Comparison of ENCODE assay signal across 19 cellular contexts in genomic region chr4:141891260-141892120, GRCh38.
A peak's percentile ranks its signal among the peaks of the same experiment; 100 is the strongest.
DNase-seq lines count a peak whose midpoint lies in the region; ATAC-seq and TF ChIP-seq lines count a peak whose summit lies in the region.
"Had no signal": no experiment of that assay in that cellular context is flagged by ENCODE, and none has a peak within 500 bp of the region (broad histone marks: within the 10 kb centered on the region; RNA-seq: fewer than 3 reads in every experiment).

No MANE protein-coding gene starts in this region.

- H3K4me1 ChIP-seq in cardiac muscle cell (ENCODE audit: low read depth), result peaks cover 20% of the 10 kb centered on the region
- no peaks in the 10 kb centered on the region for H3K4me1 ChIP-seq in heart right ventricle
- peaks cover 3% of the 10 kb centered on the region for H3K4me1 ChIP-seq in mesendoderm (ENCODE audit: control insufficient read depth, low read depth, low read length)
- H3K4me1 ChIP-seq: BLaER1 treated with 17β-estradiol and CSF1 and Interleukin-3, amounts not matched to agents 10 nM and 100 nM; HAP-1 had no signal

- POLR2A ChIA-PET in WTC11 (lab: Charles Lee), result no interaction called here

- no peak overlapping the region for H3K56ac ChIP-seq in mesendoderm (ENCODE audit: low read length)

- peaks cover 18% of the 10 kb centered on the region for H3K4me1 Mint-ChIP-seq in WTC11
- H3K4me1 Mint-ChIP-seq: B cell had no signal

- peak overlapping the region; percentile 15; the same call in 1 of the 2 replicates for H3K27ac Mint-ChIP-seq in WTC11
- H3K27ac Mint-ChIP-seq: B cell; CD8-positive, alpha-beta T cell had no signal

- no peak overlapping the region for H2AK5ac ChIP-seq in mesendoderm (ENCODE audit: low read length)

- H3K79me1 ChIP-seq in mesendoderm (ENCODE audit: low read length), result no peaks in the 10 kb centered on the region

- no peak overlapping the region for H4K8ac ChIP-seq in mesendoderm (ENCODE audit: low read depth, low read length)

- H3K27me3 ChIP-seq in cardiac muscle cell, result no peaks in the 10 kb centered on the region
- no peaks in the 10 kb centered on the region for H3K27me3 ChIP-seq in heart right ventricle
- no peaks in the 10 kb centered on the region for H3K27me3 ChIP-seq in mesendoderm (ENCODE audit: insufficient read depth, low read length, poor library complexity)
- H3K27me3 ChIP-seq: BLaER1 treated with 17β-estradiol and CSF1 and Interleukin-3, amounts not matched to agents 10 nM and 100 nM had no signal

- CTCF ChIA-PET in WTC11 (lab: Charles Lee), result no interaction called here

- no peaks in the 10 kb centered on the region for H3K9me3 Mint-ChIP-seq in WTC11
- H3K9me3 Mint-ChIP-seq: CD8-positive, alpha-beta T cell had no signal

- H3K9me3 ChIP-seq in cardiac muscle cell (ENCODE audit: low read depth), result no peaks in the 10 kb centered on the region
- H3K9me3 ChIP-seq in heart right ventricle, result no peaks in the 10 kb centered on the region
- H3K9me3 ChIP-seq: HAP-1 had no signal

- H2BK15ac ChIP-seq in mesendoderm (replicated peaks; ENCODE audit: low read depth), result no peak overlapping the region

- no peak overlapping the region for H3K4me3 Mint-ChIP-seq in WTC11
- H3K4me3 Mint-ChIP-seq: B cell; CD8-positive, alpha-beta T cell had no signal

- H3K36me3 ChIP-seq in cardiac muscle cell (no peaks in the 10 kb centered on the region), heart right ventricle (no peaks in the 10 kb centered on the region), mesendoderm (ENCODE audit: control insufficient read depth, insufficient read depth, low read length) (no peaks in the 10 kb centered on the region)
- H3K36me3 ChIP-seq: BLaER1 treated with 17β-estradiol and CSF1 and Interleukin-3, amounts not matched to agents 10 nM and 100 nM; HAP-1 had no signal

- TF ChIP-seq CTCF in cardiac muscle cell (IDR thresholded peaks at IDR 0.05; ENCODE audit: low read depth, low read length) (no peak), heart right ventricle (IDR thresholded peaks at IDR 0.05) (no peak), WTC11 (IDR thresholded peaks at IDR 0.05) (no peak)

- H4K5ac ChIP-seq in mesendoderm (ENCODE audit: low read length), result no peak overlapping the region

- H3K79me2 ChIP-seq in mesendoderm (ENCODE audit: control insufficient read depth, insufficient read depth, low read length), result no peaks in the 10 kb centered on the region

- H3K27me3 Mint-ChIP-seq in WTC11 (ENCODE audit: low read depth), result no peaks in the 10 kb centered on the region
- H3K27me3 Mint-ChIP-seq: B cell had no signal

- H3K4me3 ChIP-seq in cardiac muscle cell (no peak overlapping the region), heart right ventricle (no peak overlapping the region), mesendoderm (ENCODE audit: low read length) (no peak overlapping the region)
- H3K4me3 ChIP-seq: BLaER1 treated with 17β-estradiol and CSF1 and Interleukin-3, amounts not matched to agents 10 nM and 100 nM; GM23248; HAP-1 had no signal

- no peak overlapping the region for H2BK120ac ChIP-seq in mesendoderm (ENCODE audit: low read depth, low read length)

- H3K4ac ChIP-seq in mesendoderm (ENCODE audit: low read depth, low read length), result no peak overlapping the region

- H2BK5ac ChIP-seq in mesendoderm (ENCODE audit: low read length), result no peak overlapping the region

- H3K18ac ChIP-seq in mesendoderm (ENCODE audit: low read length), result peak overlapping the region; percentile 75

- H3K27ac ChIP-seq in cardiac muscle cell (peak overlapping the region; percentile 72), heart right ventricle (no peak overlapping the region), mesendoderm (ENCODE audit: low read depth, low read length) (no peak overlapping the region)
- H3K27ac ChIP-seq: BLaER1 treated with 17β-estradiol and CSF1 and Interleukin-3, amounts not matched to agents 10 nM and 100 nM; GM23248 had no signal

- no peak overlapping the region for H3K23ac ChIP-seq in mesendoderm (ENCODE audit: low read length)

- no peak overlapping the region for H3K9ac ChIP-seq in mesendoderm (ENCODE audit: low read length)
- H3K9ac ChIP-seq: BLaER1 treated with 17β-estradiol and CSF1 and Interleukin-3, amounts not matched to agents 10 nM and 100 nM; GM23248 had no signal

- H3K4me2 ChIP-seq in mesendoderm (ENCODE audit: low read length), result no peak overlapping the region
- H3K4me2 ChIP-seq: BLaER1 treated with 17β-estradiol and CSF1 and Interleukin-3, amounts not matched to agents 10 nM and 100 nM had no signal

- ATAC-seq in heart right ventricle (no peak), WTC11 (peak; percentile 57), HG02642 (IDR thresholded peaks at IDR 0.05; ENCODE audit: poor library complexity, unreplicated experiment) (no peak)
- ATAC-seq: CD8-positive, alpha-beta T cell had no signal

- no peaks in the 10 kb centered on the region for H3K36me3 Mint-ChIP-seq in WTC11
- H3K36me3 Mint-ChIP-seq: CD8-positive, alpha-beta T cell had no signal

- DNase-seq in cardiac muscle cell (ENCODE audit: low read depth in 1 of 2, low spot score in 1 of 2), result no peak
- DNase-seq in heart right ventricle, result no peak
- DNase-seq in WTC11 (ENCODE audit: low spot score), result no peak
- no peak for DNase-seq in mesendoderm
- DNase-seq in putamen (ENCODE audit: low spot score), result peak; percentile 24
- DNase-seq in SKM-1 treated with dmso at 0.1 percent for 144 hours (lab: John Stamatoyannopoulos, UW; ENCODE audit: unreplicated experiment), result no peak
- DNase-seq in SW480 (ENCODE audit: low spot score), result no peak
- DNase-seq: 8988T; Calu3; CD8-positive, alpha-beta T cell; DMS79 treated with DMSO at 0.1 percent for 48 hours; GF-D8; GM23248; IMR-90; KBM-7 had no signal

- WGBS in heart right ventricle, 2 donors, result 87 to 89% methylated on average over 7 of the region's 7 CpGs
- WGBS in mesendoderm (ENCODE audit: extremely low coverage, insufficient coverage, low lambda C conversion rate), result no CpG with 5 or more reads among the region's 7 CpGs

- intact Hi-C loops in heart right ventricle (cut with DNase I), result no loop called here

TF ChIP-seq in WTC11, 78 proteins besides CTCF, POLR2A, EP300 and RAD21 (continues in another document):
- TF ChIP-seq NR3C1 (CRISPR knock-in tag; conservative IDR thresholded peaks at IDR 0.05; ENCODE audit: low read depth), result no peak
- no peak for TF ChIP-seq NR1H2 (CRISPR knock-in tag; IDR thresholded peaks at IDR 0.05)
- TF ChIP-seq ARID4B (CRISPR knock-in tag; IDR thresholded peaks at IDR 0.05; ENCODE audit: borderline replicate concordance), result no peak
- no peak for TF ChIP-seq ZNF219 (CRISPR knock-in tag; IDR thresholded peaks at IDR 0.05; ENCODE audit: borderline replicate concordance)
- TF ChIP-seq ZSCAN18 (CRISPR knock-in tag; IDR thresholded peaks at IDR 0.05), result no peak
- TF ChIP-seq ZBTB21 (CRISPR knock-in tag; IDR thresholded peaks at IDR 0.05; ENCODE audit: borderline replicate concordance), result no peak
- no peak for TF ChIP-seq ATF1 (CRISPR knock-in tag; IDR thresholded peaks at IDR 0.05)
- TF ChIP-seq USF2 (CRISPR knock-in tag; IDR thresholded peaks at IDR 0.05), result no peak
